In the genomic region with DNA sequence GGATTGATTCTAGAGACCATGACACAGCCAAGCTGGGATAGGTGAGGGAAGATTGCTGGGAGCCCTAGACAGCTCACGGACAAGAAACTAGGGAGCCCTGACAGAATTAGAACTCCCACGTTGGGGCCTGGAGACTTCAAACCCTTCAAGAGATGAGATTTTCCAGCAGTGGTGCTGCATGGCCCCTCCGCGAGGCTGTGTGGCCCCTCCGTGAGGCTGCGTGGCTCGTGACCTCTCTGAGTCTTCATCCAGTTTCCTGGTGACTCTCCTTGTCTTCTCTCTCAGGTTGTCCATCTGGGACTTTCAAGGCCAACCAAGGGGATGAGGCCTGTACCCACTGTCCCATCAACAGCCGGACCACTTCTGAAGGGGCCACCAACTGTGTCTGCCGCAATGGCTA, we compare ENCODE assay signal across 17 cellular contexts.
"Had no signal": no experiment of that assay in that cellular context is flagged by ENCODE, and none has a peak within 500 bp of the region (broad histone marks: within the 10 kb centered on the region; RNA-seq: fewer than 3 reads in every experiment).

No MANE protein-coding gene starts in this region.

- H3K4me3 Mint-ChIP-seq: dendritic cell treated with granulocyte-macrophage colony-stimulating factor and Interleukin-4, amounts not matched to agents 40 ng/mL and 50 ng/mL, for 4 days; effector memory CD8-positive, alpha-beta T cell; endodermal cell; memory B cell; mesothelial cell of epicardium; naive B cell; naive thymus-derived CD8-positive, alpha-beta T cell had no signal

- DNase-seq: cortex of kidney; effector CD8-positive, alpha-beta T cell; effector memory CD8-positive, alpha-beta T cell; esophagus squamous epithelium; gastrocnemius medialis; heart right ventricle; left cardiac atrium; left lung; lower lobe of right lung; naive B cell; naive thymus-derived CD8-positive, alpha-beta T cell had no signal

- H3K27ac ChIP-seq: colonic mucosa, esophagus squamous epithelium, gastrocnemius medialis, heart right ventricle, left lung, lower lobe of right lung had no signal

- H3K9me3 Mint-ChIP-seq: dendritic cell treated with granulocyte-macrophage colony-stimulating factor and Interleukin-4, amounts not matched to agents 40 ng/mL and 50 ng/mL, for 4 days; effector memory CD8-positive, alpha-beta T cell; endodermal cell; memory B cell; mesothelial cell of epicardium had no signal

- H3K27ac Mint-ChIP-seq: dendritic cell treated with granulocyte-macrophage colony-stimulating factor and Interleukin-4, amounts not matched to agents 40 ng/mL and 50 ng/mL, for 4 days; effector memory CD8-positive, alpha-beta T cell; endodermal cell; memory B cell; mesothelial cell of epicardium had no signal

- H3K4me1 ChIP-seq: colonic mucosa, esophagus squamous epithelium, gastrocnemius medialis, left lung, lower lobe of right lung had no signal

- H3K9me3 ChIP-seq: colonic mucosa, gastrocnemius medialis, heart right ventricle, left lung, lower lobe of right lung, mucosa of descending colon had no signal

- H3K36me3 Mint-ChIP-seq: memory B cell; naive B cell; naive thymus-derived CD8-positive, alpha-beta T cell had no signal

- H3K27me3 ChIP-seq: colonic mucosa had no signal

- ATAC-seq: effector memory CD8-positive, alpha-beta T cell; gastrocnemius medialis; naive thymus-derived CD8-positive, alpha-beta T cell had no signal

- H3K4me3 ChIP-seq: colonic mucosa, esophagus squamous epithelium, gastrocnemius medialis, heart right ventricle, left lung, lower lobe of right lung, mucosa of descending colon had no signal

- H3K4me1 Mint-ChIP-seq: endodermal cell; naive B cell; naive thymus-derived CD8-positive, alpha-beta T cell had no signal

- H3K36me3 ChIP-seq: colonic mucosa, esophagus squamous epithelium, gastrocnemius medialis, heart right ventricle, left lung, lower lobe of right lung had no signal
